2 cellular contexts compared by ENCODE assay signal in genomic region chr10:95355241-95355779, GRCh38.
TF ChIP-seq lines count a peak whose summit lies in the region.

No MANE protein-coding gene starts in this region.

TF ChIP-seq in SK-N-SH, 30 proteins besides CTCF, POLR2A, EP300 and RAD21 (continued from another document):
- TF ChIP-seq, protein P1, sequence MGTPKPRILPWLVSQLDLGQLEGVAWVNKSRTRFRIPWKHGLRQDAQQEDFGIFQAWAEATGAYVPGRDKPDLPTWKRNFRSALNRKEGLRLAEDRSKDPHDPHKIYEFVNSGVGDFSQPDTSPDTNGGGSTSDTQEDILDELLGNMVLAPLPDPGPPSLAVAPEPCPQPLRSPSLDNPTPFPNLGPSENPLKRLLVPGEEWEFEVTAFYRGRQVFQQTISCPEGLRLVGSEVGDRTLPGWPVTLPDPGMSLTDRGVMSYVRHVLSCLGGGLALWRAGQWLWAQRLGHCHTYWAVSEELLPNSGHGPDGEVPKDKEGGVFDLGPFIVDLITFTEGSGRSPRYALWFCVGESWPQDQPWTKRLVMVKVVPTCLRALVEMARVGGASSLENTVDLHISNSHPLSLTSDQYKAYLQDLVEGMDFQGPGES (IDR thresholded peaks at IDR 0.05; ENCODE audit: low read depth, low read length) = no peak
- TF ChIP-seq CHD2 (IDR thresholded peaks at IDR 0.05; ENCODE audit: low read length, partially characterized antibody) (no peak), GATA2 (CRISPR knock-in tag; IDR thresholded peaks at IDR 0.05) (no peak), TEAD4 (IDR thresholded peaks at IDR 0.05; ENCODE audit: borderline replicate concordance, insufficient read depth) (no peak), FOSL2 (IDR thresholded peaks at IDR 0.05; ENCODE audit: borderline replicate concordance, low read depth) (no peak), ELF1 (IDR thresholded peaks at IDR 0.05) (no peak), USF2 (IDR thresholded peaks at IDR 0.05; ENCODE audit: borderline replicate concordance, low read depth, low read length) (no peak), NRF1 (IDR thresholded peaks at IDR 0.05; ENCODE audit: low read depth, low read length) (no peak)
- TF ChIP-seq, protein P2, sequence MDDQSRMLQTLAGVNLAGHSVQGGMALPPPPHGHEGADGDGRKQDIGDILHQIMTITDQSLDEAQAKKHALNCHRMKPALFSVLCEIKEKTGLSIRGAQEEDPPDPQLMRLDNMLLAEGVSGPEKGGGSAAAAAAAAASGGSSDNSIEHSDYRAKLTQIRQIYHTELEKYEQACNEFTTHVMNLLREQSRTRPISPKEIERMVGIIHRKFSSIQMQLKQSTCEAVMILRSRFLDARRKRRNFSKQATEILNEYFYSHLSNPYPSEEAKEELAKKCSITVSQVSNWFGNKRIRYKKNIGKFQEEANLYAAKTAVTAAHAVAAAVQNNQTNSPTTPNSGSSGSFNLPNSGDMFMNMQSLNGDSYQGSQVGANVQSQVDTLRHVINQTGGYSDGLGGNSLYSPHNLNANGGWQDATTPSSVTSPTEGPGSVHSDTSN (IDR thresholded peaks at IDR 0.05) = no peak
TF ChIP-seq in SK-N-SH: peak in this region for 0.

TF ChIP-seq in SK-N-SH treated with all-trans-retinoic acid at 6 μM for 48 hours, 23 proteins besides CTCF, POLR2A, EP300 and RAD21 (continued from another document):
- TF ChIP-seq, protein P3, sequence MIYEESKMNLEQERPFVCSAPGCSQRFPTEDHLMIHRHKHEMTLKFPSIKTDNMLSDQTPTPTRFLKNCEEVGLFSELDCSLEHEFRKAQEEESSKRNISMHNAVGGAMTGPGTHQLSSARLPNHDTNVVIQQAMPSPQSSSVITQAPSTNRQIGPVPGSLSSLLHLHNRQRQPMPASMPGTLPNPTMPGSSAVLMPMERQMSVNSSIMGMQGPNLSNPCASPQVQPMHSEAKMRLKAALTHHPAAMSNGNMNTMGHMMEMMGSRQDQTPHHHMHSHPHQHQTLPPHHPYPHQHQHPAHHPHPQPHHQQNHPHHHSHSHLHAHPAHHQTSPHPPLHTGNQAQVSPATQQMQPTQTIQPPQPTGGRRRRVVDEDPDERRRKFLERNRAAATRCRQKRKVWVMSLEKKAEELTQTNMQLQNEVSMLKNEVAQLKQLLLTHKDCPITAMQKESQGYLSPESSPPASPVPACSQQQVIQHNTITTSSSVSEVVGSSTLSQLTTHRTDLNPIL (CRISPR knock-in tag; IDR thresholded peaks at IDR 0.05; ENCODE audit: low read depth) = no peak
- TF ChIP-seq OSR1 (CRISPR knock-in tag; IDR thresholded peaks at IDR 0.05) = no peak
- no peak for TF ChIP-seq ZNF70 (CRISPR knock-in tag; IDR thresholded peaks at IDR 0.05)
- TF ChIP-seq CSDC2 (CRISPR knock-in tag; IDR thresholded peaks at IDR 0.05) = no peak
- TF ChIP-seq ZC3H10 (CRISPR knock-in tag; IDR thresholded peaks at IDR 0.05) = no peak
- TF ChIP-seq ZNF8 (CRISPR knock-in tag; IDR thresholded peaks at IDR 0.05) = no peak
- TF ChIP-seq ESRRG (CRISPR knock-in tag; IDR thresholded peaks at IDR 0.05) = no peak
- no peak for TF ChIP-seq TOX (CRISPR knock-in tag; IDR thresholded peaks at IDR 0.05; ENCODE audit: borderline replicate concordance)
- TF ChIP-seq, protein P4, sequence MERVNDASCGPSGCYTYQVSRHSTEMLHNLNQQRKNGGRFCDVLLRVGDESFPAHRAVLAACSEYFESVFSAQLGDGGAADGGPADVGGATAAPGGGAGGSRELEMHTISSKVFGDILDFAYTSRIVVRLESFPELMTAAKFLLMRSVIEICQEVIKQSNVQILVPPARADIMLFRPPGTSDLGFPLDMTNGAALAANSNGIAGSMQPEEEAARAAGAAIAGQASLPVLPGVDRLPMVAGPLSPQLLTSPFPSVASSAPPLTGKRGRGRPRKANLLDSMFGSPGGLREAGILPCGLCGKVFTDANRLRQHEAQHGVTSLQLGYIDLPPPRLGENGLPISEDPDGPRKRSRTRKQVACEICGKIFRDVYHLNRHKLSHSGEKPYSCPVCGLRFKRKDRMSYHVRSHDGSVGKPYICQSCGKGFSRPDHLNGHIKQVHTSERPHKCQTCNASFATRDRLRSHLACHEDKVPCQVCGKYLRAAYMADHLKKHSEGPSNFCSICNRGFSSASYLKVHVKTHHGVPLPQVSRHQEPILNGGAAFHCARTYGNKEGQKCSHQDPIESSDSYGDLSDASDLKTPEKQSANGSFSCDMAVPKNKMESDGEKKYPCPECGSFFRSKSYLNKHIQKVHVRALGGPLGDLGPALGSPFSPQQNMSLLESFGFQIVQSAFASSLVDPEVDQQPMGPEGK (CRISPR knock-in tag; IDR thresholded peaks at IDR 0.05; ENCODE audit: borderline replicate concordance) = no peak
- TF ChIP-seq TCF4 (CRISPR knock-in tag; IDR thresholded peaks at IDR 0.05; ENCODE audit: borderline replicate concordance) = no peak
